Comparison of ENCODE assay signal across 1 cellular context in genomic region chrX:41121766-41122165, GRCh38.
TF ChIP-seq lines count a peak whose summit lies in the region.

No MANE protein-coding gene starts in this region.

TF ChIP-seq in HEK293, 187 proteins besides CTCF, POLR2A, EP300 and RAD21 (continued from another document):
- no peak for TF ChIP-seq GLIS2 (tag by site-specific recombination; IDR thresholded peaks at IDR 0.05)
TF ChIP-seq in HEK293: peak in this region for 3.
